8 cellular contexts compared by ENCODE assay signal in the genomic region with DNA sequence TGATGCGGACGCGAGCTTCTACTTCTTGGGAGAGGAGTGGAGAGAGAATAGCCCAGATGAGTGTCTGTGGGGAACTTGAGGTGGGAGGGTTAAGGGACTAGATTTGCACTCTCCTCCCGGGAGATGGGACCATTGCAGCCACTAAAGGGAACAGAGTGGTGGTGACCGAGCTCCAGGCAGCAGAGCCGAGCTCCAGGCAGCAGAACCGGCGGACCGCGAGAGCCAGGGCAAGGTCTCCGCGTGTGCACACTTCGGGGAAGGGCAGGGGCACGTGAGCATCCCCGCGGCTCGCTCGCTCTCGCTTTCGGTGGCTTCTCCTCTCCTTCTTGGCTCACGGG. TPM values are rescaled to one million over a fixed set of nuclear protein-coding genes. Genes with fewer than 3 reads are reported as not detected.
DNase-seq lines count a peak whose midpoint lies in the region; ATAC-seq and TF ChIP-seq lines count a peak whose summit lies in the region.

No MANE protein-coding gene starts in this region.

- TF ChIP-seq POLR2A in prostate gland (IDR thresholded peaks at IDR 0.05) = no peak

- WGBS in prostate gland = 0% methylated on average over 16 of the region's 21 CpGs

- H3K36me3 ChIP-seq in ES-I3 (ENCODE audit: insufficient read depth, low read length) (no peaks in the 10 kb centered on the region; the same call in 1 of the 2 replicates), SK-N-MC (ENCODE audit: insufficient read depth, low read length) (no peaks in the 10 kb centered on the region), prostate gland (no peaks in the 10 kb centered on the region)

- no peak for ATAC-seq in GM19023 (IDR thresholded peaks at IDR 0.05; ENCODE audit: unreplicated experiment)
- no peak for ATAC-seq in HG03469 (IDR thresholded peaks at IDR 0.05; ENCODE audit: unreplicated experiment)

- H3K4me1 ChIP-seq in ES-I3 (ENCODE audit: insufficient read depth, low read length) (peaks cover 14% of the 10 kb centered on the region), prostate gland (replicated peaks) (peaks cover 8% of the 10 kb centered on the region)

- H3K9me3 ChIP-seq in ES-I3 (ENCODE audit: control insufficient read depth, insufficient read depth, low read length) = no peaks in the 10 kb centered on the region
- no peaks in the 10 kb centered on the region for H3K9me3 ChIP-seq in SK-N-MC (ENCODE audit: low read depth, low read length)
- no peaks in the 10 kb centered on the region for H3K9me3 ChIP-seq in prostate gland

- no peak for DNase-seq in SK-N-MC (ENCODE audit: low read depth, low spot score)
- DNase-seq in foreskin fibroblast = peak; percentile 10 to 44
- DNase-seq in prostate gland (ENCODE audit: low spot score) = no peak
- DNase-seq in HPDE6-E6E7 (ENCODE audit: extremely low spot score) = no peak
- no peak for DNase-seq in ecto neural progenitor cell (ENCODE audit: low spot score)

- H3K27ac ChIP-seq in SK-N-MC (no peak overlapping the region), prostate gland (no peak overlapping the region)

- no peak for TF ChIP-seq CTCF in foreskin fibroblast (IDR thresholded peaks at IDR 0.05; ENCODE audit: low read depth, low read length)
- no peak for TF ChIP-seq CTCF in prostate gland (IDR thresholded peaks at IDR 0.05)

- H3K4me3 ChIP-seq in SK-N-MC (peak overlapping the region; percentile 77), foreskin fibroblast (ENCODE audit: low read depth in 1 of 2, low read length in 2 of 2) (peak overlapping the region; percentile 42 to 46), prostate gland (peak overlapping the region; percentile 35 to 44)

- H3K27me3 ChIP-seq in prostate gland (replicated peaks; ENCODE audit: insufficient read depth) = no peaks in the 10 kb centered on the region

- peak overlapping the region; percentile 59 for H3K9ac ChIP-seq in ES-I3 (ENCODE audit: low read depth, low read length)
- H3K9ac ChIP-seq in SK-N-MC (ENCODE audit: insufficient read length) = no peak overlapping the region

- intact Hi-C loops in prostate gland (cut with DNase I) = no loop called here

RNA-seq across cellular contexts. Expression of gene IGDCC3, which starts 1.1 kb away (rescaled TPM):
- 1 to 10 TPM in 1 of 2 donors, under 1 TPM in 1; 0.05 to 2.7 TPM for total RNA-seq in prostate gland

RNA-seq across cellular contexts. Expression of gene IGDCC4, which starts 46.0 kb away (rescaled TPM):
- 1 to 10 TPM in 1 of 2 donors, under 1 TPM in 1; 0.14 to 4.6 TPM for total RNA-seq in prostate gland

Comparison
In these comparisons a context has a peak if more than half of its experiments do, and no peak if none do; other contexts are left out.
1. DNase-seq: peak in foreskin fibroblast (2 of 2); none in SK-N-MC (single experiment), prostate gland (single experiment), HPDE6-E6E7 (single experiment) and ecto neural progenitor cell (single experiment).
2. Peak in every context shown above with its lines, with median percentiles within 50 percentile points of each other: H3K4me3 ChIP-seq.